Comparison of ENCODE assay signal across 1 cellular context in the genomic region with DNA sequence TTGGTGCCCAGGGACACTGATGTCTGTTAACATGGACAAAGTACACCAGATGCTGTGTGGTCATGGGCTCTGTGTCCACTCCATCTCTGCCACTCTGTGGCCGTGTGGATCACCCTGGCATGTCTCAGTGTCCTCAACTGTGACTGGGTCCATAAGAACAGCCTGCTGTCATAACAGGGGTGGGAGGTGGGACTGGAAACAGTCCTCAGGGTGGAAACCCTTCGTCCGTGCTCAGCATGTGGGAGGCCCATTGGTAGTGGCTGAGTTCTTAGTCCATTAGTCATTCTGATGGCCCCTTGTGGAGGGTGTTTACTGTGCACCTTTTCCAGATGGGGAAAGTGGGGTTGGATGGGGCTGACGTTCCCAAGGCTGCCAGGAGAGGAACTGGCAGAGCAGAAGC.
A peak's percentile ranks its signal among the peaks of the same experiment; 100 is the strongest.
TF ChIP-seq lines count a peak whose summit lies in the region.

No MANE protein-coding gene starts in this region.

TF ChIP-seq in HepG2, 621 proteins besides CTCF, POLR2A, EP300 and RAD21:
- TF ChIP-seq IKZF4 (CRISPR knock-in tag; IDR thresholded peaks at IDR 0.05; ENCODE audit: borderline replicate concordance, low read depth, not compliant biosample characterization) (no peak), ZNF589 (CRISPR knock-in tag; conservative IDR thresholded peaks at IDR 0.05) (no peak), HHEX (CRISPR knock-in tag; IDR thresholded peaks at IDR 0.05) (no peak), FOSL2 (CRISPR knock-in tag; IDR thresholded peaks at IDR 0.05) (peak; percentile 66)
